8 cellular contexts compared by ENCODE assay signal in genomic region chr22:24156915-24157782, GRCh38. TPM values are rescaled to one million over a fixed set of nuclear protein-coding genes. Genes with fewer than 3 reads are reported as not detected.
DNase-seq lines count a peak whose midpoint lies in the region; ATAC-seq and TF ChIP-seq lines count a peak whose summit lies in the region.

No MANE protein-coding gene starts in this region.

- H3K4me3 ChIP-seq in AG09309 (ENCODE audit: control insufficient read depth, low read depth, low read length) = peak overlapping the region; percentile 87

- peaks cover 40% of the 10 kb centered on the region for H3K4me1 Mint-ChIP-seq in chondrocyte (ENCODE audit: low read depth)

- peak; percentile 68 for ATAC-seq in GM18870 (IDR thresholded peaks at IDR 0.05; ENCODE audit: unreplicated experiment)
- ATAC-seq in HG03103 (IDR thresholded peaks at IDR 0.05; ENCODE audit: low read depth, unreplicated experiment) = peak; percentile 71
- ATAC-seq in left colon = peak; percentile 87

- no peak for DNase-seq in AG09309 (ENCODE audit: low read depth)
- DNase-seq in NCI-H226 = peak; percentile 61
- DNase-seq in activated CD4-positive, alpha-beta T cell treated with anti-CD3 and anti-CD28 coated beads for 1 hour = peak; percentile 77
- no peak for DNase-seq in chondrocyte (ENCODE audit: low spot score)
- DNase-seq in left colon = peak; percentile 91 to 92
- DNase-seq in stimulated activated CD4-positive, alpha-beta T cell treated with anti-CD3 and anti-CD28 coated beads, Interleukin-1b, Interleukin-23, amount 100 ng/mL, for 48 hours = peak; percentile 86

- peak overlapping the region; percentile 83 for H3K4me3 Mint-ChIP-seq in chondrocyte (ENCODE audit: unreplicated experiment)

- peak overlapping the region; percentile 83 for H3K27ac Mint-ChIP-seq in chondrocyte (ENCODE audit: unreplicated experiment)

- no peaks in the 10 kb centered on the region for H3K36me3 Mint-ChIP-seq in chondrocyte (ENCODE audit: low read depth)

- intact Hi-C loops in left colon (cut with DNase I, micrococcal nuclease) = no loop called here

- TF ChIP-seq CTCF in AG09309 (IDR thresholded peaks at IDR 0.05; ENCODE audit: control insufficient read depth, insufficient read depth, low read depth, low read length, missing control alignments) (peak; percentile 92), chondrocyte (IDR thresholded peaks at IDR 0.05) (peak; percentile 86)

- no peaks in the 10 kb centered on the region for H3K27me3 Mint-ChIP-seq in chondrocyte (ENCODE audit: low read depth)

- no peaks in the 10 kb centered on the region for H3K9me3 Mint-ChIP-seq in chondrocyte (ENCODE audit: low read depth)

RNA-seq across cellular contexts. Expression of gene SUSD2, which starts 24.1 kb away (rescaled TPM):
- total RNA-seq in chondrocyte = 0.34 to 1.00 TPM (median 0.65 TPM) in 3 replicates
- 1 to 10 TPM; 1.9 to 2.7 TPM for total RNA-seq in left colon

Comparison
In these comparisons a context has a peak if more than half of its experiments do, and no peak if none do; other contexts are left out.
1. DNase-seq: peak in NCI-H226 (single experiment), activated CD4-positive, alpha-beta T cell treated with anti-CD3 and anti-CD28 coated beads for 1 hour (single experiment), left colon (2 of 2) and stimulated activated CD4-positive, alpha-beta T cell treated with anti-CD3 and anti-CD28 coated beads, Interleukin-1b, Interleukin-23, amount 100 ng/mL, for 48 hours (single experiment); none in AG09309 (single experiment) and chondrocyte (single experiment).
2. Peak in every context shown above with its lines, with median percentiles within 50 percentile points of each other: ATAC-seq.